In genomic region chr3:9302425-9303181, GRCh38 we compare ENCODE assay signal across 8 cellular contexts. TPM values are rescaled to one million over a fixed set of nuclear protein-coding genes. Genes with fewer than 3 reads are reported as not detected.
DNase-seq lines count a peak whose midpoint lies in the region; ATAC-seq and TF ChIP-seq lines count a peak whose summit lies in the region.

No MANE protein-coding gene starts in this region.

- H3K36me3 Mint-ChIP-seq in activated CD4-positive, alpha-beta T cell treated with anti-CD3 and anti-CD28 coated beads, Interleukin-2, amount 10 ng/mL, durations not matched to agents 7 days and 5 days (ENCODE audit: low read depth), result no peaks in the 10 kb centered on the region

- peak overlapping the region; percentile 61 for H3K4me3 ChIP-seq in coronary artery

- TF ChIP-seq CTCF in coronary artery (IDR thresholded peaks at IDR 0.05), result peak; percentile 70

- POLR2A ChIA-PET in activated CD4-positive, alpha-beta T cell treated with anti-CD3 and anti-CD28 coated beads, Interleukin-2, amount 10 ng/mL, durations not matched to agents 7 days and 5 days (lab: Charles Lee), result no interaction called here

- no peak overlapping the region for H3K4me3 Mint-ChIP-seq in activated CD4-positive, alpha-beta T cell treated with anti-CD3 and anti-CD28 coated beads, Interleukin-2, amount 10 ng/mL, durations not matched to agents 7 days and 5 days

- no peak overlapping the region for H3K27ac Mint-ChIP-seq in activated CD4-positive, alpha-beta T cell treated with anti-CD3 and anti-CD28 coated beads, Interleukin-2, amount 10 ng/mL, durations not matched to agents 7 days and 5 days

- H3K27ac ChIP-seq in coronary artery, result no peak overlapping the region

- CTCF ChIA-PET in activated CD4-positive, alpha-beta T cell treated with anti-CD3 and anti-CD28 coated beads, Interleukin-2, amount 10 ng/mL, durations not matched to agents 7 days and 5 days (lab: Charles Lee), result interaction anchor here (0.6 to 3.7 kb wide), 20 partner anchors 10 to 335 kb away, joined by 3 to 23 read pairs (median 4); no protein-coding TSS in a partner anchor

- ATAC-seq in GM18508 (IDR thresholded peaks at IDR 0.05; ENCODE audit: insufficient read depth, unreplicated experiment), result peak; percentile 63
- ATAC-seq in HG03097 (IDR thresholded peaks at IDR 0.05; ENCODE audit: low FRiP score, unreplicated experiment), result peak; percentile 89

- H3K27me3 Mint-ChIP-seq in activated CD4-positive, alpha-beta T cell treated with anti-CD3 and anti-CD28 coated beads, Interleukin-2, amount 10 ng/mL, durations not matched to agents 7 days and 5 days, result peaks cover 3% of the 10 kb centered on the region

- H3K9me3 Mint-ChIP-seq in activated CD4-positive, alpha-beta T cell treated with anti-CD3 and anti-CD28 coated beads, Interleukin-2, amount 10 ng/mL, durations not matched to agents 7 days and 5 days, result peaks cover 4% of the 10 kb centered on the region

- DNase-seq in A172 (ENCODE audit: low spot score), result peak; percentile 65
- peak; percentile 54 for DNase-seq in NCI-H460 (ENCODE audit: extremely low read depth, low read depth)
- peak; percentile 77 for DNase-seq in activated CD4-positive, alpha-beta T cell treated with anti-CD3 and anti-CD28 coated beads, Interleukin-2, amount 10 ng/mL, durations not matched to agents 7 days and 5 days
- no peak for DNase-seq in coronary artery (ENCODE audit: low spot score)
- DNase-seq in left kidney (ENCODE audit: low read depth, low spot score), result peak; percentile 97
- DNase-seq in stimulated activated CD4-positive, alpha-beta T cell treated with anti-CD3 and anti-CD28 coated beads, Interleukin-2, amount 100 ng/mL, for 24 hours, result peak; percentile 82

- peaks cover 13% of the 10 kb centered on the region for H3K4me1 Mint-ChIP-seq in activated CD4-positive, alpha-beta T cell treated with anti-CD3 and anti-CD28 coated beads, Interleukin-2, amount 10 ng/mL, durations not matched to agents 7 days and 5 days

RNA-seq across cellular contexts. Expression of gene SRGAP3, which starts 53.2 kb away (rescaled TPM):
- total RNA-seq in A172 (2014; rRNA removed; shearing (Covaris generic)), result 0.77 and 5.9 TPM in 2 replicates
- total RNA-seq in NCI-H460 (2014; rRNA removed; shearing (Covaris generic)), result 0.27 and 2.0 TPM in 2 replicates
- 0.01 and 0.03 TPM in 2 replicates for polyA plus RNA-seq in NCI-H460 (2014; cell fraction: nucleus; rRNA removed)
- 1 to 10 TPM; 3.2 to 4.0 TPM for total RNA-seq in activated CD4-positive, alpha-beta T cell treated with anti-CD3 and anti-CD28 coated beads, Interleukin-2, amount 10 ng/mL, durations not matched to agents 7 days and 5 days
